28 cellular contexts compared by ENCODE assay signal in genomic region chr3:46885612-46886011, GRCh38. TPM values are rescaled to one million over a fixed set of nuclear protein-coding genes. Genes with fewer than 3 reads are reported as not detected.
"Had no signal": no experiment of that assay in that cellular context is flagged by ENCODE, and none has a peak within 500 bp of the region (broad histone marks: within the 10 kb centered on the region; RNA-seq: fewer than 3 reads in every experiment).

No MANE protein-coding gene starts in this region.

- H3K79me2 ChIP-seq: parathyroid adenoma had no signal

- H3K27me3 ChIP-seq: tibial artery, uterus had no signal

- H3K36me3 Mint-ChIP-seq: natural killer cell; neural progenitor cell; stimulated activated effector memory CD8-positive, alpha-beta T cell treated with anti-CD3 and anti-CD28 coated beads, Interleukin-12 subunit alpha, Interleukin-12 subunit beta, amount 100 ng/mL, for 72 hours had no signal

- H3K9me3 Mint-ChIP-seq: dendritic cell treated with granulocyte-macrophage colony-stimulating factor and Interleukin-4, amounts not matched to agents 40 ng/mL and 50 ng/mL, for 4 days; endodermal cell; natural killer cell; neural progenitor cell; stimulated activated effector memory CD8-positive, alpha-beta T cell treated with anti-CD3 and anti-CD28 coated beads, Interleukin-12 subunit alpha, Interleukin-12 subunit beta, amount 100 ng/mL, for 72 hours had no signal

- FAIRE-seq: islet of Langerhans had no signal

- H3K4me3 Mint-ChIP-seq: dendritic cell treated with granulocyte-macrophage colony-stimulating factor and Interleukin-4, amounts not matched to agents 40 ng/mL and 50 ng/mL, for 4 days; endodermal cell; stimulated activated effector memory CD8-positive, alpha-beta T cell treated with anti-CD3 and anti-CD28 coated beads, Interleukin-12 subunit alpha, Interleukin-12 subunit beta, amount 100 ng/mL, for 72 hours had no signal

- H3K4me1 ChIP-seq: parathyroid adenoma had no signal

- H3K27ac ChIP-seq: colonic mucosa, epithelial cell of prostate, gastrocnemius medialis, heart left ventricle, lower lobe of right lung, neural progenitor cell, parathyroid adenoma, sigmoid colon, stomach, tibial artery, upper lobe of right lung, uterus had no signal

- H3K9me3 ChIP-seq: colonic mucosa, gastrocnemius medialis, heart left ventricle, lower lobe of right lung, sigmoid colon, stomach, tibial artery, upper lobe of right lung, uterus had no signal

- H3K9ac ChIP-seq: neural progenitor cell, parathyroid adenoma had no signal

- H3K27ac Mint-ChIP-seq: dendritic cell treated with granulocyte-macrophage colony-stimulating factor and Interleukin-4, amounts not matched to agents 40 ng/mL and 50 ng/mL, for 4 days; endodermal cell; natural killer cell; progenitor cell of endocrine pancreas; stimulated activated effector memory CD8-positive, alpha-beta T cell treated with anti-CD3 and anti-CD28 coated beads, Interleukin-12 subunit alpha, Interleukin-12 subunit beta, amount 100 ng/mL, for 72 hours had no signal

- DNase-seq: colonic mucosa; effector CD8-positive, alpha-beta T cell; endodermal cell; foreskin fibroblast; gastrocnemius medialis; heart left ventricle; hippocampal formation; kidney glomerular epithelial cell; left colon; left ventricle myocardium superior; lower lobe of right lung; natural killer cell; sigmoid colon; stimulated activated CD4-positive, alpha-beta T cell treated with anti-CD3 and anti-CD28 coated beads, Interleukin-2, amount 100 ng/mL, for 24 hours; stomach; tibial artery; upper lobe of right lung; uterus had no signal

- H3K4me2 ChIP-seq: neural progenitor cell had no signal

- H3K36me3 ChIP-seq: colonic mucosa, gastrocnemius medialis, heart left ventricle, lower lobe of right lung, neural progenitor cell, sigmoid colon, stomach, tibial artery, upper lobe of right lung, uterus had no signal

- H2AFZ ChIP-seq: neural progenitor cell, parathyroid adenoma had no signal

- H3K4me3 ChIP-seq: colonic mucosa, neural progenitor cell, sigmoid colon, stomach, tibial artery, upper lobe of right lung, uterus had no signal

- ATAC-seq: esophagus mucosa, gastrocnemius medialis, heart left ventricle, left colon, left ventricle myocardium superior, lower lobe of right lung, natural killer cell, upper lobe of right lung had no signal

RNA-seq across cellular contexts. Expression of gene PTH1R, which starts 8.1 kb away (rescaled TPM):
- total RNA-seq: mononuclear cell, natural killer cell had no signal

RNA-seq across cellular contexts. Expression of gene MYL3, which starts 22.4 kb away (rescaled TPM):
- total RNA-seq: mononuclear cell, natural killer cell, osteoblast, progenitor cell of endocrine pancreas had no signal
